ENCODE assay signal across 21 cellular contexts in genomic region chr3:126956866-126957650, GRCh38. TPM values are rescaled to one million over a fixed set of nuclear protein-coding genes. Genes with fewer than 3 reads are reported as not detected.
DNase-seq lines count a peak whose midpoint lies in the region; ATAC-seq, FAIRE-seq and TF ChIP-seq lines count a peak whose summit lies in the region.
"Had no signal": no experiment of that assay in that cellular context is flagged by ENCODE, and none has a peak within 500 bp of the region (broad histone marks: within the 10 kb centered on the region; RNA-seq: fewer than 3 reads in every experiment).

No MANE protein-coding gene starts in this region.

- no peaks in the 10 kb centered on the region for H3K4me1 Mint-ChIP-seq in stimulated activated naive CD8-positive, alpha-beta T cell treated with anti-CD3 and anti-CD28 coated beads, Interleukin-15, amount 100 ng/mL, for 72 hours

- peak overlapping the region; percentile 46 to 65 for H3K27ac Mint-ChIP-seq in stimulated activated naive CD8-positive, alpha-beta T cell treated with anti-CD3 and anti-CD28 coated beads, Interleukin-15, amount 100 ng/mL, for 72 hours
- H3K27ac Mint-ChIP-seq: CD4-positive, alpha-beta T cell had no signal

- no peak overlapping the region for H2BK5ac ChIP-seq in mesendoderm (ENCODE audit: low read length)

- H3K4me1 ChIP-seq in mesendoderm (ENCODE audit: control insufficient read depth, low read depth, low read length): no peaks in the 10 kb centered on the region
- H3K4me1 ChIP-seq in aorta (ENCODE audit: control insufficient read depth in 1 of 2, insufficient read depth in 2 of 2, low read length in 2 of 2): peaks cover 0 to 2% of the 10 kb centered on the region in 2 donors

- H3K27me3 ChIP-seq in bronchial epithelial cell (ENCODE audit: control insufficient read depth, insufficient read depth, low read length) (no peaks in the 10 kb centered on the region), mesendoderm (ENCODE audit: insufficient read depth, low read length, poor library complexity) (no peaks in the 10 kb centered on the region), aorta (ENCODE audit: control insufficient read depth in 1 of 2, insufficient read depth in 2 of 2, low read length in 1 of 2) (no peaks in the 10 kb centered on the region)
- H3K27me3 ChIP-seq: adrenal gland, hepatocyte had no signal

- H2AK5ac ChIP-seq in mesendoderm (ENCODE audit: low read length): no peak overlapping the region

- H3K79me2 ChIP-seq in mesendoderm (ENCODE audit: control insufficient read depth, insufficient read depth, low read length): no peaks in the 10 kb centered on the region
- H3K79me2 ChIP-seq: hepatocyte had no signal

- no peak overlapping the region for H2BK120ac ChIP-seq in mesendoderm (ENCODE audit: low read depth, low read length)

- no peaks in the 10 kb centered on the region for H3K9me3 ChIP-seq in aorta (ENCODE audit: control insufficient read depth, low read length)
- H3K9me3 ChIP-seq: adrenal gland had no signal

- no peak for DNase-seq in stimulated activated naive CD8-positive, alpha-beta T cell treated with anti-CD3 and anti-CD28 coated beads, Interleukin-15, amount 100 ng/mL, for 72 hours
- no peak for DNase-seq in stimulated activated naive CD8-positive, alpha-beta T cell treated with anti-CD3 and anti-CD28 coated beads, Interleukin-15, Interleukin-2, amounts not matched to agents 100 U/mL and 50 U/mL, for 24 hours
- peak; percentile 91 for DNase-seq in bronchial epithelial cell (ENCODE audit: low read depth)
- DNase-seq in mesendoderm: peak; percentile 45
- DNase-seq in aorta: peak; percentile 54 to 73
- no peak for DNase-seq in NCI-H1436 (lab: John Stamatoyannopoulos, UW)
- DNase-seq in HuH-7.5 (ENCODE audit: low spot score): no peak
- DNase-seq in iPS-NIHi7 (ENCODE audit: extremely low spot score): no peak
- DNase-seq: activated CD4-positive, alpha-beta T cell treated with anti-CD3 and anti-CD28 coated beads for 1 hour; activated effector memory CD4-positive, alpha-beta T cell treated with anti-CD3 and anti-CD28 coated beads, Interleukin-2, amount 50 U/mL, for 16 hours; CD4-positive, alpha-beta T cell; central memory CD4-positive, alpha-beta T cell; DMS79 treated with DMSO at 0.1 percent for 48 hours; effector CD8-positive, alpha-beta T cell; HCEC 1CT; NCI-H2081 treated with DMSO at 0.1 percent for 48 hours; stimulated activated naive CD4-positive, alpha-beta T cell treated with Interleukin-2 at 50 U/mL for 16 hours had no signal

- peak; percentile 72 for TF ChIP-seq CTCF in bronchial epithelial cell (IDR thresholded peaks at IDR 0.05; ENCODE audit: insufficient read depth, low read length, severe bottlenecking)

- no peak for ATAC-seq in stimulated activated naive CD8-positive, alpha-beta T cell treated with anti-CD3 and anti-CD28 coated beads, Interleukin-15, amount 100 ng/mL, for 72 hours
- no peak for ATAC-seq in stimulated activated naive CD8-positive, alpha-beta T cell treated with anti-CD3 and anti-CD28 coated beads, Interleukin-15, Interleukin-2, amounts not matched to agents 100 U/mL and 50 U/mL, for 24 hours
- ATAC-seq in aorta (ENCODE audit: low FRiP score): no peak
- ATAC-seq: K562 had no signal

- H3K27ac ChIP-seq in mesendoderm (ENCODE audit: low read depth, low read length) (no peak overlapping the region), aorta (ENCODE audit: low read depth in 1 of 2, low read length in 2 of 2) (no peak overlapping the region)
- H3K27ac ChIP-seq: adrenal gland, hepatocyte, HL-60 had no signal

- peak; percentile 23 for FAIRE-seq in bronchial epithelial cell (lab: Jason Lieb, UNC)
- FAIRE-seq: K562 had no signal

- no peaks in the 10 kb centered on the region for H3K9me3 Mint-ChIP-seq in stimulated activated naive CD8-positive, alpha-beta T cell treated with anti-CD3 and anti-CD28 coated beads, Interleukin-15, amount 100 ng/mL, for 72 hours
- H3K9me3 Mint-ChIP-seq: CD4-positive, alpha-beta T cell had no signal

- H2BK15ac ChIP-seq in mesendoderm (replicated peaks; ENCODE audit: low read depth): no peak overlapping the region

- H4K5ac ChIP-seq in mesendoderm (ENCODE audit: low read length): no peak overlapping the region

- WGBS in mesendoderm (ENCODE audit: extremely low coverage, insufficient coverage, low lambda C conversion rate): no CpG with 5 or more reads among the region's 23 CpGs
- 87 to 92% methylated on average over 23 of the region's 23 CpGs for WGBS in aorta, 2 donors

- H3K4ac ChIP-seq in mesendoderm (ENCODE audit: low read depth, low read length): no peak overlapping the region

- intact Hi-C loops in aorta (cut with DNase I): no loop called here

- H3K36me3 ChIP-seq in bronchial epithelial cell (ENCODE audit: control insufficient read depth, insufficient read depth, low read length) (no peaks in the 10 kb centered on the region), mesendoderm (ENCODE audit: control insufficient read depth, insufficient read depth, low read length) (no peaks in the 10 kb centered on the region), aorta (ENCODE audit: control insufficient read depth in 1 of 2, insufficient read depth in 2 of 2, low read length in 1 of 2) (no peaks in the 10 kb centered on the region)
- H3K36me3 ChIP-seq: adrenal gland had no signal

- no peak overlapping the region for H3K4me2 ChIP-seq in mesendoderm (ENCODE audit: low read length)
- H3K4me2 ChIP-seq: hepatocyte had no signal

- no peak overlapping the region for H4K8ac ChIP-seq in mesendoderm (ENCODE audit: low read depth, low read length)

- no peak overlapping the region for H3K18ac ChIP-seq in mesendoderm (ENCODE audit: low read length)

- no peak overlapping the region for H3K56ac ChIP-seq in mesendoderm (ENCODE audit: low read length)

- H3K23ac ChIP-seq in mesendoderm (ENCODE audit: low read length): no peak overlapping the region

- H3K4me3 ChIP-seq in bronchial epithelial cell (ENCODE audit: low read depth, low read length): no peak overlapping the region
- no peak overlapping the region for H3K4me3 ChIP-seq in mesendoderm (ENCODE audit: low read length)
- H3K4me3 ChIP-seq in aorta (ENCODE audit: low read length in 2 of 2): no peak overlapping the region
- H3K4me3 ChIP-seq: adrenal gland, hepatocyte, K562 had no signal

- no peak overlapping the region for H3K4me3 Mint-ChIP-seq in stimulated activated naive CD8-positive, alpha-beta T cell treated with anti-CD3 and anti-CD28 coated beads, Interleukin-15, amount 100 ng/mL, for 72 hours
- H3K4me3 Mint-ChIP-seq: CD4-positive, alpha-beta T cell had no signal

- H3K9ac ChIP-seq in mesendoderm (ENCODE audit: low read length): no peak overlapping the region

- H3K79me1 ChIP-seq in mesendoderm (ENCODE audit: low read length): no peaks in the 10 kb centered on the region

- H3K27me3 Mint-ChIP-seq in stimulated activated naive CD8-positive, alpha-beta T cell treated with anti-CD3 and anti-CD28 coated beads, Interleukin-15, amount 100 ng/mL, for 72 hours: no peaks in the 10 kb centered on the region
- H3K27me3 Mint-ChIP-seq: CD4-positive, alpha-beta T cell had no signal

RNA-seq across cellular contexts. Expression of gene PLXNA1, which starts 25.9 kb away (rescaled TPM):
- total RNA-seq in bronchial epithelial cell: 42.1 and 53.4 TPM in 2 replicates
- 23.2 TPM for polyA plus RNA-seq in mesendoderm (2013, experiment 1 of 2)
- polyA plus RNA-seq in mesendoderm (2013, experiment 2 of 2): 22.8 TPM
- 10 to 100 TPM; 28.7 to 51.3 TPM for total RNA-seq in aorta
- polyA plus RNA-seq in aorta: 10 to 100 TPM in 1 of 2 donors, 1 to 10 TPM in 1; 6.0 to 13.9 TPM

Comparison
In these comparisons a context has a peak if more than half of its experiments do, and no peak if none do; other contexts are left out.
1. DNase-seq: peak in bronchial epithelial cell (single experiment), mesendoderm (single experiment) and aorta (2 of 2); none in stimulated activated naive CD8-positive, alpha-beta T cell treated with anti-CD3 and anti-CD28 coated beads, Interleukin-15, amount 100 ng/mL, for 72 hours (0 of 2), stimulated activated naive CD8-positive, alpha-beta T cell treated with anti-CD3 and anti-CD28 coated beads, Interleukin-15, Interleukin-2, amounts not matched to agents 100 U/mL and 50 U/mL, for 24 hours (single experiment), NCI-H1436 (single experiment), HuH-7.5 (single experiment) and iPS-NIHi7 (single experiment).